1 cellular context compared by ENCODE assay signal in genomic region chr4:173240696-173241095, GRCh38.
TF ChIP-seq lines count a peak whose summit lies in the region.

No MANE protein-coding gene starts in this region.

TF ChIP-seq in WTC11, 78 proteins besides CTCF, POLR2A, EP300 and RAD21 (continued from another document):
- TF ChIP-seq E2F4 (CRISPR knock-in tag; IDR thresholded peaks at IDR 0.05; ENCODE audit: borderline replicate concordance, low read depth) (no peak), NFYB (CRISPR knock-in tag; conservative IDR thresholded peaks at IDR 0.05; ENCODE audit: low read depth) (no peak), TEAD1 (CRISPR knock-in tag; IDR thresholded peaks at IDR 0.05) (no peak), ZNF423 (CRISPR knock-in tag; IDR thresholded peaks at IDR 0.05) (no peak)
